Comparison of ENCODE assay signal across 8 cellular contexts in the genomic region with DNA sequence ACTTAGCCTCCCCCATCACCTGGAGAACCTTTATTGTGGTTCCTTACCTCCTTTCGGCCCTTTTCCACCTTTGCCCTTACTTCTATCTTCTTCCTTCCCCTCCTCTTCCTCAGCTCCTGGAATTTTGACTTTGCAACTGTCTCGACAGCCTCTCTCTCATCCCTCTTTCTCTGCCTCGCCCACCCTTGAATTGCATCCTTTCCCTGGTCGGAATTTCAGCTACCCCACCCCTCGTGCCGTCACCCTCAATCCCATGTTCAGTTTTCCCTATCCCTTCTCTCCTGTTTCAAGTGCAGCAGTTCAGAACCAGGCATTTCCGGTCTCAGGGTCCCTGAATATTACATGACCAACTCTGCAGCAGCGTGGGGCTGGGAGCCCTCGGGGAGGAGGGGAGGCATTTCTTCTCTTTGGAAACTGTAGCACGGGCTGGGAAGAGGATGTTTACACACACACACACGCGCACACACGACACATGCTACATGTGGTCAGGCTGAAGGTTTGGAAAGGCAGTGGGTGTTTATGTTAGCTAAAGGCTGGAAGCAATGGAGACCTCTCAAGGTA. TPM values are rescaled to one million over a fixed set of nuclear protein-coding genes. Genes with fewer than 3 reads are reported as not detected.
DNase-seq lines count a peak whose midpoint lies in the region; ATAC-seq and TF ChIP-seq lines count a peak whose summit lies in the region.

No MANE protein-coding gene starts in this region.

- H3K9me3 Mint-ChIP-seq in activated naive CD4-positive, alpha-beta T cell treated with anti-CD3 and anti-CD28 coated beads, Interleukin-2, amount 50 U/mL, for 72 hours: no peaks in the 10 kb centered on the region

- H3K4me2 ChIP-seq in DOHH2 (ENCODE audit: low read length): peak overlapping the region; percentile 96

- no peak overlapping the region for H3K27ac ChIP-seq in DOHH2 (ENCODE audit: low read depth, low read length)

- H3K9me2 ChIP-seq in DOHH2 (replicated peaks; ENCODE audit: control insufficient read depth, low read length): no peaks in the 10 kb centered on the region

- H3K36me3 Mint-ChIP-seq in activated naive CD4-positive, alpha-beta T cell treated with anti-CD3 and anti-CD28 coated beads, Interleukin-2, amount 50 U/mL, for 72 hours: peaks cover 0 to 14% of the 10 kb centered on the region in 2 donors

- no peak for ATAC-seq in activated naive CD4-positive, alpha-beta T cell treated with anti-CD3 and anti-CD28 coated beads, Interleukin-2, amount 50 U/mL, for 72 hours
- ATAC-seq in left ventricle myocardium superior: no peak

- no peaks in the 10 kb centered on the region for H3K9me3 ChIP-seq in DOHH2 (ENCODE audit: control insufficient read depth, insufficient read depth, low read length)

- H3K4me1 ChIP-seq in DOHH2 (ENCODE audit: control insufficient read depth, low read length): peaks cover 24% of the 10 kb centered on the region

- intact Hi-C loops in left ventricle myocardium superior (cut with micrococcal nuclease): no loop called here

- DNase-seq in LNCaP clone FGC (ENCODE audit: low read depth) (no peak), left ventricle myocardium superior (peak; percentile 37), retina (peak; percentile 54), DMS153 treated with DMSO at 0.1 percent for 48 hours (lab: John Stamatoyannopoulos, UW; ENCODE audit: unreplicated experiment) (no peak), activated gamma-delta T cell (lab: John Stamatoyannopoulos, UW) (no peak)
- no peak for DNase-seq in activated naive CD4-positive, alpha-beta T cell treated with anti-CD3 and anti-CD28 coated beads, Interleukin-2, amount 50 U/mL, for 72 hours (ENCODE audit: low spot score in 2 of 2)
- DNase-seq in stimulated activated CD4-positive, alpha-beta T cell treated with anti-CD3 and anti-CD28 coated beads, Interleukin-4, amount 100 ng/mL, for 1 hour: no peak

- no peaks in the 10 kb centered on the region for H3F3A ChIP-seq in DOHH2 (ENCODE audit: control insufficient read depth, insufficient read depth)

- H4K20me1 ChIP-seq in DOHH2 (ENCODE audit: control insufficient read depth, insufficient read depth, low read depth, low read length): peaks cover 15% of the 10 kb centered on the region

- TF ChIP-seq CTCF in DOHH2 (IDR thresholded peaks at IDR 0.05; ENCODE audit: low read depth, low read length, poor library complexity, severe bottlenecking) (no peak), LNCaP clone FGC (IDR thresholded peaks at IDR 0.05; ENCODE audit: control insufficient read depth, extremely low read depth, insufficient read depth) (no peak)

- H3K79me2 ChIP-seq in DOHH2 (ENCODE audit: control insufficient read depth, low read length): peaks cover 54% of the 10 kb centered on the region

- H3K4me3 ChIP-seq in DOHH2 (ENCODE audit: low read length): peak overlapping the region; percentile 88
- peak overlapping the region; percentile 85 for H3K4me3 ChIP-seq in LNCaP clone FGC (ENCODE audit: low read depth, low read length)

- H3K27me3 ChIP-seq in DOHH2 (ENCODE audit: control insufficient read depth, low read length): no peaks in the 10 kb centered on the region

- H3K27ac Mint-ChIP-seq in activated naive CD4-positive, alpha-beta T cell treated with anti-CD3 and anti-CD28 coated beads, Interleukin-2, amount 50 U/mL, for 72 hours: peak overlapping the region; percentile 74 to 83

- peaks cover 5% of the 10 kb centered on the region; the same call in 1 of the 2 replicates for H3K36me3 ChIP-seq in DOHH2 (ENCODE audit: control insufficient read depth, low read length)

RNA-seq across cellular contexts. Expression of a gene that starts 0.9 kb away (rescaled TPM):
- total RNA-seq in activated naive CD4-positive, alpha-beta T cell treated with anti-CD3 and anti-CD28 coated beads, Interleukin-2, amount 50 U/mL, for 72 hours: 10 to 100 TPM; 83.0 to 84.9 TPM
- 52.2 TPM for total RNA-seq in left ventricle myocardium superior

RNA-seq across cellular contexts. Expression of a gene that starts 27.1 kb away (rescaled TPM):
- total RNA-seq in activated naive CD4-positive, alpha-beta T cell treated with anti-CD3 and anti-CD28 coated beads, Interleukin-2, amount 50 U/mL, for 72 hours: 10 to 100 TPM; 23.6 to 31.4 TPM
- 13.3 TPM for total RNA-seq in left ventricle myocardium superior

RNA-seq across cellular contexts. Expression of a gene that starts 38.1 kb away (rescaled TPM):
- total RNA-seq in activated naive CD4-positive, alpha-beta T cell treated with anti-CD3 and anti-CD28 coated beads, Interleukin-2, amount 50 U/mL, for 72 hours: 100 to 1,000 TPM; 133 to 135 TPM
- total RNA-seq in left ventricle myocardium superior: 199 TPM

RNA-seq across cellular contexts. Expression of a gene that starts 45.3 kb away (rescaled TPM):
- not detected for total RNA-seq in activated naive CD4-positive, alpha-beta T cell treated with anti-CD3 and anti-CD28 coated beads, Interleukin-2, amount 50 U/mL, for 72 hours
- total RNA-seq in left ventricle myocardium superior: not detected

Comparison
In these comparisons a context has a peak if more than half of its experiments do, and no peak if none do; other contexts are left out.
1. DNase-seq: peak in left ventricle myocardium superior (single experiment) and retina (single experiment); none in LNCaP clone FGC (single experiment), activated naive CD4-positive, alpha-beta T cell treated with anti-CD3 and anti-CD28 coated beads, Interleukin-2, amount 50 U/mL, for 72 hours (0 of 2), DMS153 treated with DMSO at 0.1 percent for 48 hours (single experiment), activated gamma-delta T cell (single experiment) and stimulated activated CD4-positive, alpha-beta T cell treated with anti-CD3 and anti-CD28 coated beads, Interleukin-4, amount 100 ng/mL, for 1 hour (single experiment).